In genomic region chr5:116970318-116970717, GRCh38 we compare ENCODE assay signal across 13 cellular contexts.
DNase-seq lines count a peak whose midpoint lies in the region; ATAC-seq and TF ChIP-seq lines count a peak whose summit lies in the region.
"Had no signal": no experiment of that assay in that cellular context is flagged by ENCODE, and none has a peak within 500 bp of the region (broad histone marks: within the 10 kb centered on the region; RNA-seq: fewer than 3 reads in every experiment).

No MANE protein-coding gene starts in this region.

- no peak for TF ChIP-seq CTCF in BE2C (IDR thresholded peaks at IDR 0.05; ENCODE audit: low read depth, low read length)
- TF ChIP-seq CTCF in brain microvascular endothelial cell (IDR thresholded peaks at IDR 0.05; ENCODE audit: low read depth, low read length, missing control alignments): no peak
- no peak for TF ChIP-seq CTCF in esophagus squamous epithelium (IDR thresholded peaks at IDR 0.05)
- TF ChIP-seq CTCF in thyroid gland (IDR thresholded peaks at IDR 0.05): no peak

- H3K4me3 ChIP-seq in BE2C (ENCODE audit: low read depth, low read length) (no peak overlapping the region), brain microvascular endothelial cell (ENCODE audit: low read depth, low read length) (no peak overlapping the region), esophagus squamous epithelium (no peak overlapping the region), thyroid gland (replicated peaks in 1 of 3) (no peak overlapping the region)
- H3K4me3 ChIP-seq in Jurkat, Clone E6-1 (ENCODE audit: low read length): no peak overlapping the region

- H3K36me3 Mint-ChIP-seq in activated T-helper 1 cell treated with anti-CD3 and anti-CD28 coated beads, Interleukin-12 subunit alpha, Interleukin-12 subunit beta, Interleukin-2, Interleukin-4 antibody, amounts not matched to agents 30 ng/mL and 10 ng/mL and 1 ng/mL, durations not matched to agents 14 hours and 24 hours and 36 hours (ENCODE audit: low read depth): no peaks in the 10 kb centered on the region

- WGBS in esophagus squamous epithelium, 2 donors: 53 to 70% methylated on average over 2 of the region's 2 CpGs
- WGBS in thyroid gland, 2 donors: 30 to 57% methylated on average over 2 of the region's 2 CpGs

- DNase-seq in BE2C: peak; percentile 89
- DNase-seq in Jurkat, Clone E6-1 (ENCODE audit: low read depth, low spot score): peak; percentile 18
- peak; percentile 38 to 77 for DNase-seq in NCI-H524 (lab: John Stamatoyannopoulos, UW)
- peak; percentile 27 for DNase-seq in brain microvascular endothelial cell
- DNase-seq in esophagus squamous epithelium (lab: John Stamatoyannopoulos, UW): no peak
- no peak for DNase-seq in activated T-helper 1 cell treated with anti-CD3 and anti-CD28 coated beads, Interleukin-12 subunit alpha, Interleukin-12 subunit beta, Interleukin-2, Interleukin-4 antibody, amounts not matched to agents 30 ng/mL and 10 ng/mL and 1 ng/mL, durations not matched to agents 14 hours and 24 hours and 36 hours (ENCODE audit: low spot score)
- DNase-seq in thyroid gland: no peak
- DNase-seq: activated CD4-positive, alpha-beta T cell treated with anti-CD3 and anti-CD28 coated beads for 36 hours; activated T-cell treated with anti-CD3 and anti-CD28 coated beads, Interleukin-2, amount 50 U/mL, for 48 hours; aorta; MM.1S had no signal

- no peaks in the 10 kb centered on the region for H3K36me3 ChIP-seq in BE2C
- H3K36me3 ChIP-seq in brain microvascular endothelial cell (replicated peaks): no peaks in the 10 kb centered on the region
- H3K36me3 ChIP-seq in esophagus squamous epithelium: no peaks in the 10 kb centered on the region
- H3K36me3 ChIP-seq in thyroid gland: no peaks in the 10 kb centered on the region

- no peak for ATAC-seq in HG02970 (IDR thresholded peaks at IDR 0.05; ENCODE audit: low FRiP score, unreplicated experiment)
- ATAC-seq: activated CD4-positive, alpha-beta T cell treated with anti-CD3 and anti-CD28 coated beads for 36 hours had no signal

- no peak overlapping the region for H3K27ac ChIP-seq in brain microvascular endothelial cell
- no peak overlapping the region for H3K27ac ChIP-seq in esophagus squamous epithelium
- no peak overlapping the region for H3K27ac ChIP-seq in thyroid gland
- H3K27ac ChIP-seq: HL-60 had no signal

- intact Hi-C loops in esophagus squamous epithelium (cut with DNase I) (no loop called here), thyroid gland (cut with DNase I) (no loop called here)
- intact Hi-C loops in activated T-helper 1 cell treated with anti-CD3 and anti-CD28 coated beads, Interleukin-12 subunit alpha, Interleukin-12 subunit beta, Interleukin-2, Interleukin-4 antibody, amounts not matched to agents 30 ng/mL and 10 ng/mL and 1 ng/mL, durations not matched to agents 14 hours and 24 hours and 36 hours (cut with micrococcal nuclease): no loop called here

- H3K27ac Mint-ChIP-seq in activated T-helper 1 cell treated with anti-CD3 and anti-CD28 coated beads, Interleukin-12 subunit alpha, Interleukin-12 subunit beta, Interleukin-2, Interleukin-4 antibody, amounts not matched to agents 30 ng/mL and 10 ng/mL and 1 ng/mL, durations not matched to agents 14 hours and 24 hours and 36 hours: no peak overlapping the region
- H3K27ac Mint-ChIP-seq: activated CD4-positive, alpha-beta T cell treated with anti-CD3 and anti-CD28 coated beads for 36 hours had no signal

- H3K4me3 Mint-ChIP-seq in activated T-helper 1 cell treated with anti-CD3 and anti-CD28 coated beads, Interleukin-12 subunit alpha, Interleukin-12 subunit beta, Interleukin-2, Interleukin-4 antibody, amounts not matched to agents 30 ng/mL and 10 ng/mL and 1 ng/mL, durations not matched to agents 14 hours and 24 hours and 36 hours: no peak overlapping the region
- H3K4me3 Mint-ChIP-seq: activated CD4-positive, alpha-beta T cell treated with anti-CD3 and anti-CD28 coated beads for 36 hours had no signal

- in situ Hi-C loops in brain microvascular endothelial cell (cut with HindIII; ENCODE audit: low pct_ligation_motif_present, low sequenced_read_pairs): no loop called here

- TF ChIP-seq POLR2A in esophagus squamous epithelium (IDR thresholded peaks at IDR 0.05): no peak
- no peak for TF ChIP-seq POLR2A in thyroid gland (IDR thresholded peaks at IDR 0.05)

- no peaks in the 10 kb centered on the region for H3K4me1 Mint-ChIP-seq in activated T-helper 1 cell treated with anti-CD3 and anti-CD28 coated beads, Interleukin-12 subunit alpha, Interleukin-12 subunit beta, Interleukin-2, Interleukin-4 antibody, amounts not matched to agents 30 ng/mL and 10 ng/mL and 1 ng/mL, durations not matched to agents 14 hours and 24 hours and 36 hours (ENCODE audit: low read depth)
- H3K4me1 Mint-ChIP-seq: activated CD4-positive, alpha-beta T cell treated with anti-CD3 and anti-CD28 coated beads for 36 hours had no signal

- H3K27me3 Mint-ChIP-seq in activated T-helper 1 cell treated with anti-CD3 and anti-CD28 coated beads, Interleukin-12 subunit alpha, Interleukin-12 subunit beta, Interleukin-2, Interleukin-4 antibody, amounts not matched to agents 30 ng/mL and 10 ng/mL and 1 ng/mL, durations not matched to agents 14 hours and 24 hours and 36 hours (ENCODE audit: insufficient read depth): no peaks in the 10 kb centered on the region
- H3K27me3 Mint-ChIP-seq: activated CD4-positive, alpha-beta T cell treated with anti-CD3 and anti-CD28 coated beads for 36 hours had no signal

- H3K9me3 ChIP-seq in BE2C: no peaks in the 10 kb centered on the region
- H3K9me3 ChIP-seq in esophagus squamous epithelium: peaks cover 0 to 3% (median 0%) of the 10 kb centered on the region in 3 donors
- no peaks in the 10 kb centered on the region for H3K9me3 ChIP-seq in thyroid gland

- H3K27me3 ChIP-seq in BE2C (no peaks in the 10 kb centered on the region), brain microvascular endothelial cell (replicated peaks) (no peaks in the 10 kb centered on the region), esophagus squamous epithelium (no peaks in the 10 kb centered on the region), thyroid gland (no peaks in the 10 kb centered on the region)

- H3K4me1 ChIP-seq in BE2C (peaks cover 18% of the 10 kb centered on the region), esophagus squamous epithelium (no peaks in the 10 kb centered on the region), thyroid gland (no peaks in the 10 kb centered on the region)

- H3K9me3 Mint-ChIP-seq in activated T-helper 1 cell treated with anti-CD3 and anti-CD28 coated beads, Interleukin-12 subunit alpha, Interleukin-12 subunit beta, Interleukin-2, Interleukin-4 antibody, amounts not matched to agents 30 ng/mL and 10 ng/mL and 1 ng/mL, durations not matched to agents 14 hours and 24 hours and 36 hours: no peaks in the 10 kb centered on the region

Comparison
In these comparisons a context has a peak if more than half of its experiments do, and no peak if none do; other contexts are left out.
1. DNase-seq: peak in BE2C (single experiment), Jurkat, Clone E6-1 (single experiment), NCI-H524 (2 of 2) and brain microvascular endothelial cell (single experiment); none in esophagus squamous epithelium (single experiment), activated T-helper 1 cell treated with anti-CD3 and anti-CD28 coated beads, Interleukin-12 subunit alpha, Interleukin-12 subunit beta, Interleukin-2, Interleukin-4 antibody, amounts not matched to agents 30 ng/mL and 10 ng/mL and 1 ng/mL, durations not matched to agents 14 hours and 24 hours and 36 hours (single experiment) and thyroid gland (0 of 2).